In genomic region chr14:93892923-93893549, GRCh38 we compare ENCODE assay signal across 8 cellular contexts. TPM values are rescaled to one million over a fixed set of nuclear protein-coding genes. Genes with fewer than 3 reads are reported as not detected.
A peak's percentile ranks its signal among the peaks of the same experiment; 100 is the strongest.
DNase-seq lines count a peak whose midpoint lies in the region; ATAC-seq, FAIRE-seq and TF ChIP-seq lines count a peak whose summit lies in the region.

No MANE protein-coding gene starts in this region.

- H3K27ac ChIP-seq in DOHH2 (ENCODE audit: low read depth, low read length) (no peak overlapping the region), SK-N-MC (no peak overlapping the region), cardiac muscle cell (no peak overlapping the region), prostate gland (no peak overlapping the region)

- no peak overlapping the region for H3K4me2 ChIP-seq in DOHH2 (ENCODE audit: low read length)

- H3K27ac Mint-ChIP-seq in activated naive CD8-positive, alpha-beta T cell treated with anti-CD3 and anti-CD28 coated beads for 36 hours, result no peak overlapping the region

- H3K79me2 ChIP-seq in DOHH2 (ENCODE audit: control insufficient read depth, low read length), result no peaks in the 10 kb centered on the region

- H3K4me1 Mint-ChIP-seq in activated naive CD8-positive, alpha-beta T cell treated with anti-CD3 and anti-CD28 coated beads for 36 hours, result no peaks in the 10 kb centered on the region

- no peaks in the 10 kb centered on the region for H3K9me3 Mint-ChIP-seq in activated naive CD8-positive, alpha-beta T cell treated with anti-CD3 and anti-CD28 coated beads for 36 hours

- peak; percentile 94 for TF ChIP-seq CTCF in DOHH2 (IDR thresholded peaks at IDR 0.05; ENCODE audit: low read depth, low read length, poor library complexity, severe bottlenecking)
- peak; percentile 100 for TF ChIP-seq CTCF in cardiac muscle cell (IDR thresholded peaks at IDR 0.05; ENCODE audit: low read depth, low read length)
- TF ChIP-seq CTCF in prostate gland (IDR thresholded peaks at IDR 0.05), result peak; percentile 93 to 96 (median 94)

- no peak overlapping the region for H3K4me3 Mint-ChIP-seq in activated naive CD8-positive, alpha-beta T cell treated with anti-CD3 and anti-CD28 coated beads for 36 hours

- H3K36me3 Mint-ChIP-seq in activated naive CD8-positive, alpha-beta T cell treated with anti-CD3 and anti-CD28 coated beads for 36 hours, result no peaks in the 10 kb centered on the region

- no peaks in the 10 kb centered on the region for H3K9me3 ChIP-seq in DOHH2 (ENCODE audit: control insufficient read depth, insufficient read depth, low read length)
- no peaks in the 10 kb centered on the region for H3K9me3 ChIP-seq in SK-N-MC (ENCODE audit: low read depth, low read length)
- no peaks in the 10 kb centered on the region for H3K9me3 ChIP-seq in cardiac muscle cell (ENCODE audit: low read depth)
- no peaks in the 10 kb centered on the region for H3K9me3 ChIP-seq in prostate gland

- H3K4me3 ChIP-seq in DOHH2 (ENCODE audit: low read length), result no peak overlapping the region
- H3K4me3 ChIP-seq in SK-N-MC, result no peak overlapping the region
- H3K4me3 ChIP-seq in cardiac muscle cell, result no peak overlapping the region
- H3K4me3 ChIP-seq in prostate gland, result no peak overlapping the region

- H3K4me1 ChIP-seq in DOHH2 (ENCODE audit: control insufficient read depth, low read length), result no peaks in the 10 kb centered on the region
- peaks cover under 1% of the 10 kb centered on the region for H3K4me1 ChIP-seq in cardiac muscle cell (ENCODE audit: low read depth)
- H3K4me1 ChIP-seq in prostate gland (replicated peaks), result no peaks in the 10 kb centered on the region

- intact Hi-C loops in prostate gland (cut with DNase I), result loop anchor here (5.0 kb wide), 2 partner anchors 36 to 106 kb away; partner anchors contain the start of gene PRIMA1

- no peaks in the 10 kb centered on the region for H3K36me3 ChIP-seq in DOHH2 (ENCODE audit: control insufficient read depth, low read length)
- no peaks in the 10 kb centered on the region for H3K36me3 ChIP-seq in SK-N-MC (ENCODE audit: insufficient read depth, low read length)
- no peaks in the 10 kb centered on the region for H3K36me3 ChIP-seq in cardiac muscle cell
- H3K36me3 ChIP-seq in prostate gland, result no peaks in the 10 kb centered on the region

- peaks cover 18% of the 10 kb centered on the region for H3K27me3 Mint-ChIP-seq in activated naive CD8-positive, alpha-beta T cell treated with anti-CD3 and anti-CD28 coated beads for 36 hours

- H3F3A ChIP-seq in DOHH2 (ENCODE audit: control insufficient read depth, insufficient read depth), result no peaks in the 10 kb centered on the region

- ATAC-seq in HG03432 (IDR thresholded peaks at IDR 0.05; ENCODE audit: unreplicated experiment), result peak; percentile 45

- H3K27me3 ChIP-seq in DOHH2 (ENCODE audit: control insufficient read depth, low read length) (no peaks in the 10 kb centered on the region), cardiac muscle cell (no peaks in the 10 kb centered on the region), prostate gland (replicated peaks; ENCODE audit: insufficient read depth) (peaks cover 3% of the 10 kb centered on the region)

- no peak for TF ChIP-seq POLR2A in prostate gland (IDR thresholded peaks at IDR 0.05)

- peak; percentile 24 for DNase-seq in SK-N-MC (ENCODE audit: low read depth, low spot score)
- DNase-seq in activated naive CD8-positive, alpha-beta T cell treated with anti-CD3 and anti-CD28 coated beads for 36 hours, result peak; percentile 62
- DNase-seq in cardiac muscle cell (ENCODE audit: low read depth in 1 of 2, low spot score in 1 of 2), result peak; percentile 64 to 84
- DNase-seq in prostate gland (ENCODE audit: low spot score), result peak; percentile 62
- DNase-seq in urothelium cell line (ENCODE audit: low spot score), result peak; percentile 58
- DNase-seq in SHP77 treated with DMSO at 0.1 percent for 48 hours (lab: John Stamatoyannopoulos, UW), result no peak

- no peaks in the 10 kb centered on the region for H4K20me1 ChIP-seq in DOHH2 (ENCODE audit: control insufficient read depth, insufficient read depth, low read depth, low read length)

- H3K9me2 ChIP-seq in DOHH2 (replicated peaks; ENCODE audit: control insufficient read depth, low read length), result no peaks in the 10 kb centered on the region

- 32% methylated on average over 13 of the region's 13 CpGs for WGBS in prostate gland

- H3K9ac ChIP-seq in SK-N-MC (ENCODE audit: insufficient read length), result no peak overlapping the region

- FAIRE-seq in urothelium cell line (lab: Jason Lieb, UNC), result no peak

RNA-seq across cellular contexts. Expression of gene FAM181A, which starts 34.1 kb away (rescaled TPM):
- not detected for total RNA-seq in activated naive CD8-positive, alpha-beta T cell treated with anti-CD3 and anti-CD28 coated beads for 36 hours
- not detected in 2 replicates for total RNA-seq in cardiac muscle cell
- polyA plus RNA-seq in cardiac muscle cell, result 0.16 TPM in 1 of 2 replicates, not detected in the other
- total RNA-seq in prostate gland, result 1 to 10 TPM in 1 of 2 donors, not detected in 1; 3.1 TPM
